ENCODE assay signal across 21 cellular contexts in the genomic region with DNA sequence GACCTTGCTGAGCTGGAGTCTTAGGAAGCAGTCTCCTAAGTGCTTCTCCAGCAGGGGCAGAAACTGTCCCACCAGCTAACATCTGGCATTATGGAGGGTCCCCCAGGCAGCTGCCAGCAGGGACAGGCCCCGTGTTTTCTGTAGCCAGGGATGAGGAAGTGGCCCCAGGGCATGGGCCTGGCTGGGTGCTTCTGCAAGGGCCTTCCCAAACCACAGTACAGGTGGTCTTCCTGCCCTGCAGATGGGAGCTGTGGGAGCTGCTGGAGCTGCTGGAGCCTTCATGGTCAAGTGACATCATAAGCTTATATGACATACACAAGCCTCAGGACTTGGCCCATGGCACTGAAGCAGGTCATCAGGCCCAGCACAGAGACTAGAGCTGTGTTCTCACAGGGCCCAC. TPM values are rescaled to one million over a fixed set of nuclear protein-coding genes. Genes with fewer than 3 reads are reported as not detected.
"Had no signal": no experiment of that assay in that cellular context is flagged by ENCODE, and none has a peak within 500 bp of the region (broad histone marks: within the 10 kb centered on the region; RNA-seq: fewer than 3 reads in every experiment).

No MANE protein-coding gene starts in this region.

- H3K9me3 Mint-ChIP-seq: activated naive CD4-positive, alpha-beta T cell treated with anti-CD3 and anti-CD28 coated beads for 36 hours; nephron; stimulated activated naive CD8-positive, alpha-beta T cell treated with anti-CD3 and anti-CD28 coated beads, Interleukin-15, amount 100 ng/mL, for 72 hours; T-helper 2 cell treated with Interferon-gamma antibody and Interleukin-4, amounts not matched to agents 5 μg/mL and 100 μg/mL, for 36 hours had no signal

- ATAC-seq: heart left ventricle; left cardiac atrium; pancreas; right cardiac atrium; stimulated activated naive CD8-positive, alpha-beta T cell treated with anti-CD3 and anti-CD28 coated beads, Interleukin-15, amount 100 ng/mL, for 72 hours had no signal

- H3K27me3 Mint-ChIP-seq: stimulated activated naive CD8-positive, alpha-beta T cell treated with anti-CD3 and anti-CD28 coated beads, Interleukin-15, amount 100 ng/mL, for 72 hours had no signal

- H3K27ac Mint-ChIP-seq: activated naive CD4-positive, alpha-beta T cell treated with anti-CD3 and anti-CD28 coated beads for 36 hours; T-helper 2 cell treated with Interferon-gamma antibody and Interleukin-4, amounts not matched to agents 5 μg/mL and 100 μg/mL, for 36 hours had no signal

- H3K4me3 ChIP-seq: heart left ventricle, pancreas, tibial artery had no signal

- H3K9me3 ChIP-seq: heart left ventricle, pancreas, tibial artery had no signal

- DNase-seq: activated CD4-positive, alpha-beta T cell treated with anti-CD3 and anti-CD28 coated beads for 4 hours; activated CD4-positive, alpha-beta T cell treated with anti-CD3 and anti-CD28 coated beads, Interleukin-2, amount 50 U/mL, for 48 hours; activated CD8-positive, alpha-beta memory T cell treated with anti-CD3 and anti-CD28 coated beads, Interleukin-2, amount 50 U/mL, for 48 hours; activated effector memory CD4-positive, alpha-beta T cell treated with Interleukin-2 at 50 U/mL for 16 hours; activated naive CD4-positive, alpha-beta T cell treated with anti-CD3 and anti-CD28 coated beads for 36 hours; activated T-cell treated with anti-CD3 and anti-CD28 coated beads, Interleukin-2, amount 50 U/mL, for 48 hours; amygdala; cortex of kidney; heart left ventricle; islet precursor cell; left cardiac atrium; midbrain; stimulated activated CD4-positive, alpha-beta T cell treated with anti-CD3 and anti-CD28 coated beads, Interleukin-12 subunit alpha, Interleukin-12 subunit beta, amount 100 ng/mL, for 4 hours; stimulated activated CD4-positive, alpha-beta T cell treated with anti-CD3 and anti-CD28 coated beads, Interleukin-4, amount 100 ng/mL, for 4 hours; stimulated activated naive CD8-positive, alpha-beta T cell treated with anti-CD3 and anti-CD28 coated beads, Interleukin-15, amount 100 ng/mL, for 72 hours; tibial artery had no signal

- H3K27me3 ChIP-seq: heart left ventricle, pancreas, tibial artery had no signal

- H3K4me3 Mint-ChIP-seq: activated naive CD4-positive, alpha-beta T cell treated with anti-CD3 and anti-CD28 coated beads for 36 hours; nephron; stimulated activated naive CD8-positive, alpha-beta T cell treated with anti-CD3 and anti-CD28 coated beads, Interleukin-15, amount 100 ng/mL, for 72 hours; T-helper 2 cell treated with Interferon-gamma antibody and Interleukin-4, amounts not matched to agents 5 μg/mL and 100 μg/mL, for 36 hours had no signal

RNA-seq across cellular contexts. Expression of gene MSANTD1, which starts 5.0 kb away (rescaled TPM):
- total RNA-seq: epithelial cell of proximal tubule had no signal
